8 cellular contexts compared by ENCODE assay signal in the genomic region with DNA sequence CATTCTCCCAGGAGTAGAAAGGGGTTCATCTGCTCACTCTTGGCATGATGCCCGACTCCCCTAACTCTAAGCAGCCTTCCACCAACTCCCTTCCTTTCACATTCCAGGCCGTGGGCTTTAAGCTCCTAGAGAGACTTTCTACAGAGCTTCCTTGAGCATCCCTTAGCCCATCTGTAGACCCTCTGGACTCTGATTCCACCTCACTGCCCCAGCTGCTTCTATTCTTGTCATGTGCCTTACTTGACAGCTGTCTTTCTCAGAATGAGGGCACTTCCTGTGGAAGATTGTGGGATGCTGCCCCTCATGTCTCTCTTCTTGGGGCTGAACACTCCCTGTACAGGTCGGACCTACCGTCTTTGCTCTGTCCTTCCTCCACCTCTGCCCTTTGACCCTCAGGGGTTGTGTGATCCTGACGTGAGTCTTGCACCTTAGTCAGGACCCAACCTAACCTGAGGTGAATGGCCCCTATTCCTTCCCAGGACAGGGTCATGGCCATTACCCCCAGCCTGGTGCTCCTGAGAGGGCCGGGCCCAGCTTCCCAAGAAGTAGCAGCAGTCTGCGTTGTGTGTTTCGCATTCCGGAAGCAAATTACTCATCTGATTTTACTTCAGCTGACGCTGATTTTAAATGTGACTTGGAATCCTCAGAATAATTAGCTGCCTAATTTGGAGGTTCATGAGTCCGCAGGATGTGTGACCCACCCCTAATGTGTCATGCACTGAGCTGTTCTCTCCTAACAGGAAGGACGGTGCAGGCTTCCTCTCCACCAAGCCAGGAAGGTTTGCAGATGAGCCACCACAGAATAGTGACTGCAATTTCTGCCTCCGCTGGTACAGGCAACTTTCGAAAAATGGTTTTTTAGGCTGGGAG. TPM values are rescaled to one million over a fixed set of nuclear protein-coding genes. Genes with fewer than 3 reads are reported as not detected.
A peak's percentile ranks its signal among the peaks of the same experiment; 100 is the strongest.
DNase-seq lines count a peak whose midpoint lies in the region; ATAC-seq and TF ChIP-seq lines count a peak whose summit lies in the region.

No MANE protein-coding gene starts in this region.

- no peaks in the 10 kb centered on the region for H3K27me3 Mint-ChIP-seq in activated naive CD4-positive, alpha-beta T cell treated with anti-CD3 and anti-CD28 coated beads, Interleukin-2, amount 50 U/mL, for 24 hours
- H3K27me3 Mint-ChIP-seq in memory B cell: no peaks in the 10 kb centered on the region

- H3K9me3 ChIP-seq in Panc1 (ENCODE audit: control insufficient read depth, insufficient read depth, low read depth, low read length) (no peaks in the 10 kb centered on the region), prostate gland (no peaks in the 10 kb centered on the region)

- H3K27ac ChIP-seq in Panc1 (ENCODE audit: low read length): no peak overlapping the region
- H3K27ac ChIP-seq in prostate gland: no peak overlapping the region

- intact Hi-C loops in Panc1 (cut with micrococcal nuclease; ENCODE audit: unreplicated experiment): no loop called here
- intact Hi-C loops in prostate gland (cut with DNase I): no loop called here

- no peaks in the 10 kb centered on the region for H3K36me3 Mint-ChIP-seq in activated naive CD4-positive, alpha-beta T cell treated with anti-CD3 and anti-CD28 coated beads, Interleukin-2, amount 50 U/mL, for 24 hours
- no peaks in the 10 kb centered on the region for H3K36me3 Mint-ChIP-seq in memory B cell

- H3K9me3 Mint-ChIP-seq in activated naive CD4-positive, alpha-beta T cell treated with anti-CD3 and anti-CD28 coated beads, Interleukin-2, amount 50 U/mL, for 24 hours: no peaks in the 10 kb centered on the region
- no peaks in the 10 kb centered on the region for H3K9me3 Mint-ChIP-seq in memory B cell

- CTCF ChIA-PET in Panc1 (lab: Charles Lee): interaction anchor here (0.6 kb wide), 1 partner anchor 30 kb away, joined by 3 read pairs; no protein-coding TSS in a partner anchor

- TF ChIP-seq POLR2A in prostate gland (IDR thresholded peaks at IDR 0.05): no peak

- peaks cover 3% of the 10 kb centered on the region; the same call in 1 of the 2 replicates for H3K36me3 ChIP-seq in Panc1 (ENCODE audit: control insufficient read depth, insufficient read depth, low read length)
- H3K36me3 ChIP-seq in prostate gland: no peaks in the 10 kb centered on the region

- ATAC-seq in Panc1 (no peak), memory B cell (ENCODE audit: low read depth) (no peak), HG03097 (IDR thresholded peaks at IDR 0.05; ENCODE audit: low FRiP score, unreplicated experiment) (no peak), HG03460 (IDR thresholded peaks at IDR 0.05; ENCODE audit: unreplicated experiment) (no peak)

- POLR2A ChIA-PET in Panc1 (lab: Charles Lee): no interaction called here

- peak overlapping the region; percentile 65 for H3K27ac Mint-ChIP-seq in activated naive CD4-positive, alpha-beta T cell treated with anti-CD3 and anti-CD28 coated beads, Interleukin-2, amount 50 U/mL, for 24 hours
- H3K27ac Mint-ChIP-seq in memory B cell: peak overlapping the region; percentile 85

- 91% methylated on average over 14 of the region's 14 CpGs for WGBS in prostate gland

- peak overlapping the region; percentile 81 for H3K4me3 Mint-ChIP-seq in activated naive CD4-positive, alpha-beta T cell treated with anti-CD3 and anti-CD28 coated beads, Interleukin-2, amount 50 U/mL, for 24 hours
- H3K4me3 Mint-ChIP-seq in memory B cell: peak overlapping the region; percentile 99

- DNase-seq in CD1c-positive myeloid dendritic cell (ENCODE audit: extremely low spot score) (peak; percentile 87), Panc1 (ENCODE audit: low read depth, low spot score) (peak; percentile 63), memory B cell (ENCODE audit: low spot score in 2 of 2) (no peak), hypothalamus (lab: John Stamatoyannopoulos, UW) (no peak), prostate gland (ENCODE audit: low spot score) (no peak)

- H3K4me3 ChIP-seq in Panc1 (ENCODE audit: low read depth in 2 of 2, low read length in 2 of 2) (no peak overlapping the region), prostate gland (no peak overlapping the region)

- in situ Hi-C loops in Panc1 (cut with HindIII; ENCODE audit: low pct_unique_long_range_greater_than_20kb, low sequenced_read_pairs): no loop called here

- TF ChIP-seq CTCF in Panc1 (IDR thresholded peaks at IDR 0.05): no peak
- no peak for TF ChIP-seq CTCF in prostate gland (IDR thresholded peaks at IDR 0.05)

- BruUV-seq in Panc1 (replicated peaks; lab: Mats Ljungman, UMichigan): no TSS peak

- H3K4me1 Mint-ChIP-seq in activated naive CD4-positive, alpha-beta T cell treated with anti-CD3 and anti-CD28 coated beads, Interleukin-2, amount 50 U/mL, for 24 hours: peaks cover 62% of the 10 kb centered on the region
- H3K4me1 Mint-ChIP-seq in memory B cell: peaks cover 37% of the 10 kb centered on the region

- H3K4me1 ChIP-seq in Panc1 (ENCODE audit: control insufficient read depth, insufficient read depth, low read length) (peaks cover 6% of the 10 kb centered on the region; the same call in 1 of the 2 replicates), prostate gland (replicated peaks) (no peaks in the 10 kb centered on the region)

- H3K27me3 ChIP-seq in Panc1 (ENCODE audit: control insufficient read depth, insufficient read depth, low read length) (peaks cover 4% of the 10 kb centered on the region; the same call in 1 of the 2 replicates), prostate gland (replicated peaks; ENCODE audit: insufficient read depth) (no peaks in the 10 kb centered on the region)

RNA-seq across cellular contexts. Expression of gene GALNT6, which starts 2.7 kb away (rescaled TPM):
- total RNA-seq in Panc1 (2021; ENCODE audit: unreplicated experiment) (6.5 TPM), prostate gland (1 to 10 TPM; 1.1 to 4.6 TPM)
- polyA plus RNA-seq in Panc1 (2012; ENCODE audit: insufficient read length): 3.3 TPM

RNA-seq across cellular contexts. Expression of gene SLC4A8, which starts 30.7 kb away (rescaled TPM):
- total RNA-seq in Panc1 (2021; ENCODE audit: unreplicated experiment) (18.8 TPM), prostate gland (10 to 100 TPM in 1 of 2 donors, under 1 TPM in 1; 0.50 to 10.5 TPM)
- 3.4 TPM for polyA plus RNA-seq in Panc1 (2012; ENCODE audit: insufficient read length)

RNA-seq across cellular contexts. Expression of gene CELA1, which starts 47.4 kb away (rescaled TPM):
- not detected for total RNA-seq in Panc1 (2021; ENCODE audit: unreplicated experiment)
- polyA plus RNA-seq in Panc1 (2012; ENCODE audit: insufficient read length): not detected
- total RNA-seq in prostate gland: not detected

Comparison
In these comparisons a context has a peak if more than half of its experiments do, and no peak if none do; other contexts are left out.
1. DNase-seq: peak in CD1c-positive myeloid dendritic cell (single experiment) and Panc1 (single experiment); none in memory B cell (0 of 2), hypothalamus (0 of 51) and prostate gland (single experiment).